32 cellular contexts compared by ENCODE assay signal in genomic region chr6:158415666-158416065, GRCh38.
"Had no signal": no experiment of that assay in that cellular context is flagged by ENCODE, and none has a peak within 500 bp of the region (broad histone marks: within the 10 kb centered on the region; RNA-seq: fewer than 3 reads in every experiment).

No MANE protein-coding gene starts in this region.

- H3K36me3 ChIP-seq: breast epithelium had no signal

- H3K9me3 ChIP-seq: body of pancreas, breast epithelium had no signal

- H3K27me3 ChIP-seq: ascending aorta, body of pancreas, breast epithelium had no signal

- H3K4me3 Mint-ChIP-seq: activated CD8-positive, alpha-beta T cell treated with anti-CD3 and anti-CD28 coated beads for 36 hours; activated naive CD8-positive, alpha-beta T cell treated with anti-CD3 and anti-CD28 coated beads for 36 hours; activated T-cell treated with anti-CD3 and anti-CD28 coated beads, Interleukin-2, amount 50 U/mL, for 72 hours; activated T-helper 17 cell treated with anti-CD3 and anti-CD28 coated beads, Interleukin-2, amount 50 U/mL, for 72 hours had no signal

- DNase-seq: activated CD4-positive, alpha-beta T cell treated with anti-CD3 and anti-CD28 coated beads for 1 hour; activated CD4-positive, alpha-beta T cell treated with anti-CD3 and anti-CD28 coated beads for 48 hours; activated CD4-positive, alpha-beta T cell treated with anti-CD3 and anti-CD28 coated beads, Interleukin-2, amount 50 U/mL, for 4 hours; activated CD4-positive, CD25-positive, alpha-beta regulatory T cell; activated CD8-positive, alpha-beta T cell treated with anti-CD3 and anti-CD28 coated beads for 36 hours; activated effector memory CD4-positive, alpha-beta T cell treated with anti-CD3 and anti-CD28 coated beads, Interleukin-2, amount 50 U/mL, for 16 hours; activated naive CD4-positive, alpha-beta T cell; activated naive CD4-positive, alpha-beta T cell treated with anti-CD3 and anti-CD28 coated beads, Interleukin-2, amount 50 U/mL, for 16 hours; activated naive CD8-positive, alpha-beta T cell treated with anti-CD3 and anti-CD28 coated beads for 36 hours; activated T-cell treated with anti-CD3 and anti-CD28 coated beads, Interleukin-2, amount 50 U/mL, for 1 hour; activated T-cell treated with anti-CD3 and anti-CD28 coated beads, Interleukin-2, amount 50 U/mL, for 72 hours; amniotic stem cell; body of pancreas; NCI-H1105; NCI-H1436; NCI-H1694; NCI-H1930; NCI-H2081 treated with DMSO at 0.1 percent for 48 hours; NCI-H345; NCI-H524 treated with DMSO at 0.1 percent for 48 hours; RPMI8226; SIG-M5; SW 1271; T-helper 1 cell; T-helper 2 cell; T-helper 9 cell; WERI-Rb-1 had no signal

- H3K4me1 Mint-ChIP-seq: activated naive CD8-positive, alpha-beta T cell treated with anti-CD3 and anti-CD28 coated beads for 36 hours; activated T-helper 17 cell treated with anti-CD3 and anti-CD28 coated beads, Interleukin-2, amount 50 U/mL, for 72 hours had no signal

- H3K9me3 Mint-ChIP-seq: activated T-helper 17 cell treated with anti-CD3 and anti-CD28 coated beads, Interleukin-2, amount 50 U/mL, for 72 hours had no signal

- H3K27ac ChIP-seq: ascending aorta, body of pancreas, breast epithelium, KMS-11, WERI-Rb-1 had no signal

- H3K27ac Mint-ChIP-seq: activated CD8-positive, alpha-beta T cell treated with anti-CD3 and anti-CD28 coated beads for 36 hours; activated naive CD8-positive, alpha-beta T cell treated with anti-CD3 and anti-CD28 coated beads for 36 hours; activated T-cell treated with anti-CD3 and anti-CD28 coated beads, Interleukin-2, amount 50 U/mL, for 72 hours; activated T-helper 17 cell treated with anti-CD3 and anti-CD28 coated beads, Interleukin-2, amount 50 U/mL, for 72 hours had no signal

- H3K4me1 ChIP-seq: ascending aorta, body of pancreas, breast epithelium had no signal

- ATAC-seq: activated CD8-positive, alpha-beta T cell treated with anti-CD3 and anti-CD28 coated beads for 36 hours; activated T-cell treated with anti-CD3 and anti-CD28 coated beads, Interleukin-2, amount 50 U/mL, for 72 hours; activated T-helper 17 cell treated with anti-CD3 and anti-CD28 coated beads, Interleukin-2, amount 50 U/mL, for 72 hours; body of pancreas; Panc1 had no signal

- H3K27me3 Mint-ChIP-seq: activated CD8-positive, alpha-beta T cell treated with anti-CD3 and anti-CD28 coated beads for 36 hours; activated naive CD8-positive, alpha-beta T cell treated with anti-CD3 and anti-CD28 coated beads for 36 hours; activated T-helper 17 cell treated with anti-CD3 and anti-CD28 coated beads, Interleukin-2, amount 50 U/mL, for 72 hours had no signal

- H3K4me3 ChIP-seq: ascending aorta, body of pancreas, breast epithelium had no signal
